Comparison of ENCODE assay signal across 13 cellular contexts in genomic region chr19:40413291-40413994, GRCh38. TPM values are rescaled to one million over a fixed set of nuclear protein-coding genes. Genes with fewer than 3 reads are reported as not detected.
DNase-seq lines count a peak whose midpoint lies in the region; ATAC-seq and TF ChIP-seq lines count a peak whose summit lies in the region.
"Had no signal": no experiment of that assay in that cellular context is flagged by ENCODE, and none has a peak within 500 bp of the region (broad histone marks: within the 10 kb centered on the region; RNA-seq: fewer than 3 reads in every experiment).

Gene PRX, minus strand, starts transcription at chr19:40413378. Its CDS starts 5,446 bp downstream, at chr19:40407932.

- peak within 1 kb of the TSS in 1 of 4 donors; percentile 6 for H3K4me3 ChIP-seq in stomach
- H3K4me3 ChIP-seq: PC-9 had no signal

- peaks cover 44% of the 10 kb centered on the region for H3K4me1 Mint-ChIP-seq in activated CD8-positive, alpha-beta T cell treated with anti-CD3 and anti-CD28 coated beads, Interleukin-2, amount 10 ng/mL, durations not matched to agents 7 days and 5 days (ENCODE audit: low read depth)
- peaks cover 5% of the 10 kb centered on the region for H3K4me1 Mint-ChIP-seq in activated CD8-positive, alpha-beta T cell treated with anti-CD3 and anti-CD28 coated beads for 36 hours (ENCODE audit: low read depth)
- peaks cover 43% of the 10 kb centered on the region for H3K4me1 Mint-ChIP-seq in WTC11
- H3K4me1 Mint-ChIP-seq in T-helper 17 cell, result peaks cover 17% of the 10 kb centered on the region

- no peaks in the 10 kb centered on the region for H3K36me3 Mint-ChIP-seq in activated CD8-positive, alpha-beta T cell treated with anti-CD3 and anti-CD28 coated beads, Interleukin-2, amount 10 ng/mL, durations not matched to agents 7 days and 5 days (ENCODE audit: low read depth)
- no peaks in the 10 kb centered on the region for H3K36me3 Mint-ChIP-seq in activated CD8-positive, alpha-beta T cell treated with anti-CD3 and anti-CD28 coated beads for 36 hours (ENCODE audit: low read depth)
- H3K36me3 Mint-ChIP-seq in WTC11 (no peaks in the 10 kb centered on the region), T-helper 17 cell (ENCODE audit: low read depth) (peaks cover 2% of the 10 kb centered on the region)
- H3K36me3 Mint-ChIP-seq: activated CD8-positive, alpha-beta memory T cell treated with anti-CD3 and anti-CD28 coated beads, Interleukin-2, amount 10 ng/mL, durations not matched to agents 7 days and 5 days had no signal

- H3K27ac Mint-ChIP-seq in activated CD8-positive, alpha-beta T cell treated with anti-CD3 and anti-CD28 coated beads, Interleukin-2, amount 10 ng/mL, durations not matched to agents 7 days and 5 days, result peak within 1 kb of the TSS; percentile 68
- no peak within 1 kb of the TSS for H3K27ac Mint-ChIP-seq in activated CD8-positive, alpha-beta T cell treated with anti-CD3 and anti-CD28 coated beads for 36 hours
- H3K27ac Mint-ChIP-seq in WTC11 (peak within 1 kb of the TSS; percentile 95), T-helper 17 cell (no peak within 1 kb of the TSS)
- H3K27ac Mint-ChIP-seq: activated CD8-positive, alpha-beta memory T cell treated with anti-CD3 and anti-CD28 coated beads, Interleukin-2, amount 10 ng/mL, durations not matched to agents 7 days and 5 days had no signal

- intact Hi-C loops in activated CD8-positive, alpha-beta T cell treated with anti-CD3 and anti-CD28 coated beads for 36 hours (cut with micrococcal nuclease), result no loop called here
- intact Hi-C loops in stomach (cut with DNase I; ENCODE audit: low total_unique reads), result no loop called here

- H3K27me3 Mint-ChIP-seq in activated CD8-positive, alpha-beta T cell treated with anti-CD3 and anti-CD28 coated beads, Interleukin-2, amount 10 ng/mL, durations not matched to agents 7 days and 5 days (ENCODE audit: low read depth), result no peaks in the 10 kb centered on the region
- no peaks in the 10 kb centered on the region for H3K27me3 Mint-ChIP-seq in activated CD8-positive, alpha-beta T cell treated with anti-CD3 and anti-CD28 coated beads for 36 hours
- H3K27me3 Mint-ChIP-seq in WTC11 (ENCODE audit: low read depth) (no peaks in the 10 kb centered on the region), T-helper 17 cell (peaks cover 4% of the 10 kb centered on the region)

- no peak for ATAC-seq in activated CD8-positive, alpha-beta T cell treated with anti-CD3 and anti-CD28 coated beads, Interleukin-2, amount 10 ng/mL, durations not matched to agents 7 days and 5 days
- no peak for ATAC-seq in activated CD8-positive, alpha-beta T cell treated with anti-CD3 and anti-CD28 coated beads for 36 hours
- ATAC-seq in WTC11, result peak; percentile 71
- ATAC-seq in HG02763 (IDR thresholded peaks at IDR 0.05; ENCODE audit: unreplicated experiment), result no peak
- ATAC-seq in T-helper 17 cell, result no peak
- ATAC-seq: activated CD8-positive, alpha-beta memory T cell treated with anti-CD3 and anti-CD28 coated beads, Interleukin-2, amount 10 ng/mL, durations not matched to agents 7 days and 5 days had no signal

- no peaks in the 10 kb centered on the region for H3K36me3 ChIP-seq in stomach

- no peaks in the 10 kb centered on the region for H3K9me3 Mint-ChIP-seq in activated CD8-positive, alpha-beta T cell treated with anti-CD3 and anti-CD28 coated beads, Interleukin-2, amount 10 ng/mL, durations not matched to agents 7 days and 5 days (ENCODE audit: insufficient read depth)
- H3K9me3 Mint-ChIP-seq in activated CD8-positive, alpha-beta T cell treated with anti-CD3 and anti-CD28 coated beads for 36 hours, result no peaks in the 10 kb centered on the region
- H3K9me3 Mint-ChIP-seq in WTC11, result no peaks in the 10 kb centered on the region

- no peak for TF ChIP-seq CTCF in activated CD8-positive, alpha-beta T cell treated with anti-CD3 and anti-CD28 coated beads for 36 hours (IDR thresholded peaks at IDR 0.05)
- TF ChIP-seq CTCF in WTC11 (IDR thresholded peaks at IDR 0.05), result no peak
- no peak for TF ChIP-seq CTCF in stomach (IDR thresholded peaks at IDR 0.05)

- TF ChIP-seq EP300 in stomach (IDR thresholded peaks at IDR 0.05), result no peak

- DNase-seq in activated CD8-positive, alpha-beta T cell treated with anti-CD3 and anti-CD28 coated beads, Interleukin-2, amount 10 ng/mL, durations not matched to agents 7 days and 5 days, result no peak
- no peak for DNase-seq in activated CD8-positive, alpha-beta T cell treated with anti-CD3 and anti-CD28 coated beads for 36 hours
- DNase-seq in WTC11 (ENCODE audit: low spot score) (peak; percentile 88), iPS-NIHi7 (ENCODE audit: extremely low spot score) (peak; percentile 87), stomach (no peak), T-helper 17 cell (no peak)
- no peak for DNase-seq in activated CD4-positive, alpha-beta T cell treated with anti-CD3 and anti-CD28 coated beads, Interleukin-2, amount 50 U/mL, for 4 hours
- DNase-seq: activated CD8-positive, alpha-beta memory T cell treated with anti-CD3 and anti-CD28 coated beads, Interleukin-2, amount 10 ng/mL, durations not matched to agents 7 days and 5 days; NCI-H187 treated with DMSO at 0.1 percent for 48 hours; PC-9; stimulated activated CD4-positive, alpha-beta T cell treated with anti-CD3 and anti-CD28 coated beads, Interleukin-4, amount 100 ng/mL, for 24 hours; T-helper 9 cell had no signal

- 35 to 44% (median 43%) methylated on average over 20 of the region's 20 CpGs for WGBS in stomach, 5 donors

- CTCF ChIA-PET in activated CD8-positive, alpha-beta T cell treated with anti-CD3 and anti-CD28 coated beads, Interleukin-2, amount 10 ng/mL, durations not matched to agents 7 days and 5 days (lab: Charles Lee), result interaction anchor here (0.8 to 1.7 kb wide), 2 partner anchors 108 to 136 kb away, joined by 3 to 4 read pairs; no protein-coding TSS in a partner anchor
- CTCF ChIA-PET in activated CD8-positive, alpha-beta T cell treated with anti-CD3 and anti-CD28 coated beads for 36 hours (lab: Charles Lee), result interaction anchor here (1.4 to 7.8 kb wide), 2 partner anchors 6 to 108 kb away, joined by 4 to 38 read pairs; no protein-coding TSS in a partner anchor
- CTCF ChIA-PET in WTC11 (lab: Charles Lee), result interaction anchor here (0.6 to 2.2 kb wide), 10 partner anchors 7 to 190 kb away, joined by 3 to 9 read pairs (median 4); partner anchors contain the start of gene SERTAD3

- H3K27me3 ChIP-seq in stomach, result no peaks in the 10 kb centered on the region

- no peak for TF ChIP-seq POLR2A in stomach (IDR thresholded peaks at IDR 0.05)

- peaks cover 8 to 25% (median 19%) of the 10 kb centered on the region in 4 donors for H3K4me1 ChIP-seq in stomach

- H3K27ac ChIP-seq in stomach, result peak within 1 kb of the TSS in 3 of 5 donors; percentile 31 to 60 (median 56)
- H3K27ac ChIP-seq: PC-9 had no signal

- POLR2A ChIA-PET in activated CD8-positive, alpha-beta T cell treated with anti-CD3 and anti-CD28 coated beads, Interleukin-2, amount 10 ng/mL, durations not matched to agents 7 days and 5 days (lab: Charles Lee), result interaction anchor here (0.7 to 1.1 kb wide), 3 partner anchors 8 to 67 kb away, joined by 3 to 5 read pairs (median 3); no protein-coding TSS in a partner anchor
- POLR2A ChIA-PET in activated CD8-positive, alpha-beta T cell treated with anti-CD3 and anti-CD28 coated beads for 36 hours (lab: Charles Lee), result no interaction called here
- POLR2A ChIA-PET in WTC11 (lab: Charles Lee), result interaction anchor here (0.6 to 2.2 kb wide), 6 partner anchors 10 to 147 kb away, joined by 3 to 11 read pairs (median 7); partner anchors contain the start of gene SERTAD1

- H3K9me3 ChIP-seq in stomach, result no peaks in the 10 kb centered on the region
- H3K9me3 ChIP-seq in T-helper 17 cell (ENCODE audit: control insufficient read depth, low read length, poor library complexity, severe bottlenecking), result no peaks in the 10 kb centered on the region

- H3K4me3 Mint-ChIP-seq in activated CD8-positive, alpha-beta T cell treated with anti-CD3 and anti-CD28 coated beads, Interleukin-2, amount 10 ng/mL, durations not matched to agents 7 days and 5 days, result no peak within 1 kb of the TSS
- H3K4me3 Mint-ChIP-seq in activated CD8-positive, alpha-beta T cell treated with anti-CD3 and anti-CD28 coated beads for 36 hours, result no peak within 1 kb of the TSS
- H3K4me3 Mint-ChIP-seq in WTC11 (peak within 1 kb of the TSS; percentile 62), T-helper 17 cell (no peak within 1 kb of the TSS)
- H3K4me3 Mint-ChIP-seq: activated CD8-positive, alpha-beta memory T cell treated with anti-CD3 and anti-CD28 coated beads, Interleukin-2, amount 10 ng/mL, durations not matched to agents 7 days and 5 days had no signal

TF ChIP-seq in WTC11, 78 proteins besides CTCF, POLR2A, EP300 and RAD21:
- TF ChIP-seq FOXJ3 (CRISPR knock-in tag; IDR thresholded peaks at IDR 0.05; ENCODE audit: borderline replicate concordance), result no peak
- TF ChIP-seq SP1 (CRISPR knock-in tag; conservative IDR thresholded peaks at IDR 0.05), result 0 out of 2 replicates have a peak, but pooled peaks have one; percentile 27

RNA-seq across cellular contexts. Expression of gene PRX, which starts in this region (rescaled TPM):
- 1 to 10 TPM in 1 of 2 experiments, under 1 TPM in 1; 0.84 to 1.1 TPM for total RNA-seq in activated CD8-positive, alpha-beta T cell treated with anti-CD3 and anti-CD28 coated beads, Interleukin-2, amount 10 ng/mL, durations not matched to agents 7 days and 5 days
- total RNA-seq in activated CD8-positive, alpha-beta T cell treated with anti-CD3 and anti-CD28 coated beads for 36 hours, result 1 to 10 TPM; 1.2 TPM
- total RNA-seq in WTC11 (2021), result 8.2 to 8.4 TPM (median 8.3 TPM) in 3 replicates
- 1 to 10 TPM in 4 of 5 donors, not detected in 1; 4.3 to 8.6 (median 6.3) TPM for total RNA-seq in stomach
- 1 to 10 TPM; 1.6 to 2.7 (median 2.1) TPM for polyA plus RNA-seq in stomach
- 1 to 10 TPM; 1.5 to 1.7 TPM for total RNA-seq in T-helper 17 cell

Comparison
In these comparisons a context has a peak if more than half of its experiments do, and no peak if none do; other contexts are left out.
1. H3K27ac Mint-ChIP-seq: peak in activated CD8-positive, alpha-beta T cell treated with anti-CD3 and anti-CD28 coated beads, Interleukin-2, amount 10 ng/mL, durations not matched to agents 7 days and 5 days (single experiment) and WTC11 (single experiment); none in activated CD8-positive, alpha-beta T cell treated with anti-CD3 and anti-CD28 coated beads for 36 hours (single experiment) and T-helper 17 cell (single experiment).
2. DNase-seq: peak in WTC11 (single experiment) and iPS-NIHi7 (single experiment); none in activated CD8-positive, alpha-beta T cell treated with anti-CD3 and anti-CD28 coated beads, Interleukin-2, amount 10 ng/mL, durations not matched to agents 7 days and 5 days (single experiment), activated CD8-positive, alpha-beta T cell treated with anti-CD3 and anti-CD28 coated beads for 36 hours (single experiment), stomach (single experiment), T-helper 17 cell (0 of 3) and activated CD4-positive, alpha-beta T cell treated with anti-CD3 and anti-CD28 coated beads, Interleukin-2, amount 50 U/mL, for 4 hours (0 of 2).